In genomic region chr1:77557053-77557452, GRCh38 we compare ENCODE assay signal across 15 cellular contexts.
A peak's percentile ranks its signal among the peaks of the same experiment; 100 is the strongest.
DNase-seq lines count a peak whose midpoint lies in the region; ATAC-seq and TF ChIP-seq lines count a peak whose summit lies in the region.
"Had no signal": no experiment of that assay in that cellular context is flagged by ENCODE, and none has a peak within 500 bp of the region (broad histone marks: within the 10 kb centered on the region; RNA-seq: fewer than 3 reads in every experiment).

No MANE protein-coding gene starts in this region.

- no peaks in the 10 kb centered on the region for H3K9me3 Mint-ChIP-seq in HFFc6
- peaks cover 0 to 4% (median 0%) of the 10 kb centered on the region in 3 donors for H3K9me3 Mint-ChIP-seq in T-cell
- peaks cover 8% of the 10 kb centered on the region for H3K9me3 Mint-ChIP-seq in progenitor cell of endocrine pancreas (ENCODE audit: low read depth)
- H3K9me3 Mint-ChIP-seq in naive thymus-derived CD8-positive, alpha-beta T cell: peaks cover 0 to 6% (median 0%) of the 10 kb centered on the region in 9 donors
- H3K9me3 Mint-ChIP-seq in glutamatergic neuron (ENCODE audit: unreplicated experiment): peaks cover 6% of the 10 kb centered on the region

- H3K27me3 Mint-ChIP-seq in HFFc6 (ENCODE audit: insufficient read depth): peaks cover 5% of the 10 kb centered on the region
- no peaks in the 10 kb centered on the region for H3K27me3 Mint-ChIP-seq in T-cell
- no peaks in the 10 kb centered on the region for H3K27me3 Mint-ChIP-seq in progenitor cell of endocrine pancreas
- no peaks in the 10 kb centered on the region for H3K27me3 Mint-ChIP-seq in naive thymus-derived CD8-positive, alpha-beta T cell
- H3K27me3 Mint-ChIP-seq in glutamatergic neuron (ENCODE audit: unreplicated experiment): peaks cover 2% of the 10 kb centered on the region
- H3K27me3 Mint-ChIP-seq: CD4-positive, CD25-positive, alpha-beta regulatory T cell had no signal

- POLR2A ChIA-PET in T-cell (lab: Charles Lee): no interaction called here
- POLR2A ChIA-PET in naive thymus-derived CD8-positive, alpha-beta T cell (lab: Charles Lee): no interaction called here

- TF ChIP-seq CTCF in HFFc6 (IDR thresholded peaks at IDR 0.05): no peak
- TF ChIP-seq CTCF in progenitor cell of endocrine pancreas (IDR thresholded peaks at IDR 0.05; ENCODE audit: unreplicated experiment): no peak
- no peak for TF ChIP-seq CTCF in glutamatergic neuron (IDR thresholded peaks at IDR 0.05; ENCODE audit: partially characterized antibody, unreplicated experiment)

- H3K36me3 Mint-ChIP-seq in HFFc6 (ENCODE audit: low read depth): peaks cover 65% of the 10 kb centered on the region
- H3K36me3 Mint-ChIP-seq in T-cell: peaks cover 38% of the 10 kb centered on the region
- H3K36me3 Mint-ChIP-seq in progenitor cell of endocrine pancreas (ENCODE audit: insufficient read depth): peaks cover 15% of the 10 kb centered on the region
- peaks cover 4 to 51% (median 30%) of the 10 kb centered on the region in 3 donors for H3K36me3 Mint-ChIP-seq in naive thymus-derived CD8-positive, alpha-beta T cell
- H3K36me3 Mint-ChIP-seq in glutamatergic neuron (ENCODE audit: unreplicated experiment): no peaks in the 10 kb centered on the region

- H3K27ac Mint-ChIP-seq in HFFc6 (0 out of 2 replicates have a peak overlapping the region, but pooled peaks have one; percentile 10), T-cell (peak overlapping the region; percentile 50 to 65), progenitor cell of endocrine pancreas (peak overlapping the region; percentile 60), glutamatergic neuron (ENCODE audit: unreplicated experiment) (no peak overlapping the region)
- peak overlapping the region in 3 of 10 donors; percentile 51 to 77 (median 61) for H3K27ac Mint-ChIP-seq in naive thymus-derived CD8-positive, alpha-beta T cell

- CTCF ChIA-PET in T-cell (lab: Charles Lee): interaction anchor here in 1 of 2 donors (0.7 kb wide), 1 partner anchor 24 kb away, joined by 3 read pairs; no protein-coding TSS in a partner anchor

- ATAC-seq in T-cell (replicated peaks in 1 of 4): no peak
- no peak for ATAC-seq in GM19351 (IDR thresholded peaks at IDR 0.05; ENCODE audit: unreplicated experiment)
- no peak for ATAC-seq in naive thymus-derived CD8-positive, alpha-beta T cell

- no peak overlapping the region; the same call in 1 of the 2 replicates for H3K4me3 Mint-ChIP-seq in HFFc6
- no peak overlapping the region for H3K4me3 Mint-ChIP-seq in T-cell
- H3K4me3 Mint-ChIP-seq in progenitor cell of endocrine pancreas (ENCODE audit: low read depth): no peak overlapping the region
- H3K4me3 Mint-ChIP-seq in naive thymus-derived CD8-positive, alpha-beta T cell: peak overlapping the region in 1 of 10 donors; percentile 26
- no peak overlapping the region for H3K4me3 Mint-ChIP-seq in glutamatergic neuron (ENCODE audit: unreplicated experiment)

- H3K4me1 Mint-ChIP-seq in HFFc6 (ENCODE audit: low read depth) (peaks cover 59% of the 10 kb centered on the region), T-cell (peaks cover 5 to 12% (median 11%) of the 10 kb centered on the region in 3 donors), progenitor cell of endocrine pancreas (ENCODE audit: low read depth) (peaks cover 12% of the 10 kb centered on the region), glutamatergic neuron (ENCODE audit: low read depth, unreplicated experiment) (no peaks in the 10 kb centered on the region)
- H3K4me1 Mint-ChIP-seq in naive thymus-derived CD8-positive, alpha-beta T cell: peaks cover 6 to 15% (median 13%) of the 10 kb centered on the region in 4 donors

- no peak for DNase-seq in HFFc6
- no peak for DNase-seq in T-cell
- DNase-seq in iris pigment epithelial cell (ENCODE audit: low read depth): peak; percentile 29
- DNase-seq in progenitor cell of endocrine pancreas (ENCODE audit: low spot score, unreplicated experiment): no peak
- no peak for DNase-seq in naive thymus-derived CD8-positive, alpha-beta T cell
- DNase-seq in glutamatergic neuron: no peak
- DNase-seq: Caco-2; CD4-positive, CD25-positive, alpha-beta regulatory T cell; DMS153; NCI-H1417; NCI-H1930; NCI-H446; NK-92 treated with Interleukin-12 subunit alpha and Interleukin-12 subunit beta, amount 100 ng/mL, for 24 hours; RPMI8226 had no signal
